Comparison of ENCODE assay signal across 15 cellular contexts in the genomic region with DNA sequence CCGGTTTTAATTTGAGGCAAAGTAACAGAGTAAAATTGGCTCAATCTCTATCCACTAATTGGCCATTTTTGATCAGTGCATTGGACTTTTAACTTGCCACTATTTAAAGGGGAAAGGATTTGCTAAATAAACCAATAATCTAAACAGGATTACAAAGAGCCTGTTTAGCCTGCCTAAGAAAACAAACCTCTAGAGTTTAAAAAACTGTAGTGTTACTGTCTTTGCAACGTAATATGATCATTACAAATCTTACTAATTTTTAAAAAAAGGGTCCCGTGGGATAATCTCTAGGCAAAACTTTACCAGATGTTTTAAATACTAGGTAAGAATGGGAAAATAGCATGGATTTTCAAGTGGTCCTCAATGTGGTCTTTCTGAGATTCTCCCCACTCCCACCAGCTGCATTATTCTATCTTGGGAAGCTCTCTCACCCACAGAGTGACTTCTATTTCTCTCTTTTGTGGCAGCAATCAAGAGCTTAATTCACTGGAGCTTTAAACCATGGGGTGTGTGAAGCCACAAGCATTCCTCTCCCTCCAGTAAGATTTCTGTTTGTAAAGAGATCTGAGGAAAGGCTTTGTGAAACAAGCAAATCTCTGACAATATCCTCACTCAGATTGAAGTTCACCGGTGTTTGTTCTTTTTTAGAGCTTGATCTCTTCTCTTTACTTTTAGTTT.
DNase-seq lines count a peak whose midpoint lies in the region; ATAC-seq and TF ChIP-seq lines count a peak whose summit lies in the region.
"Had no signal": no experiment of that assay in that cellular context is flagged by ENCODE, and none has a peak within 500 bp of the region (broad histone marks: within the 10 kb centered on the region; RNA-seq: fewer than 3 reads in every experiment).

No MANE protein-coding gene starts in this region.

- TF ChIP-seq CTCF in osteocyte (IDR thresholded peaks at IDR 0.05): no peak

- peaks cover 24% of the 10 kb centered on the region for H3K4me1 Mint-ChIP-seq in osteocyte (ENCODE audit: unreplicated experiment)

- no peaks in the 10 kb centered on the region for H3K27me3 ChIP-seq in SJSA1 (replicated peaks)
- H3K27me3 ChIP-seq: heart right ventricle had no signal

- H3K27ac ChIP-seq in SJSA1: peak overlapping the region; percentile 11; the same call in 1 of the 2 replicates
- H3K27ac ChIP-seq: RWPE1 had no signal

- H3K36me3 Mint-ChIP-seq in osteocyte (ENCODE audit: unreplicated experiment): peaks cover 6% of the 10 kb centered on the region
- H3K36me3 Mint-ChIP-seq: activated naive CD4-positive, alpha-beta T cell treated with anti-CD3 and anti-CD28 coated beads, Interleukin-2, amount 50 U/mL, for 72 hours had no signal

- peaks cover 3% of the 10 kb centered on the region for H3K9me3 Mint-ChIP-seq in osteocyte (ENCODE audit: unreplicated experiment)
- H3K9me3 Mint-ChIP-seq: activated naive CD4-positive, alpha-beta T cell treated with anti-CD3 and anti-CD28 coated beads, Interleukin-2, amount 50 U/mL, for 72 hours; CD8-positive, alpha-beta T cell had no signal

- H3K4me3 ChIP-seq in SJSA1: no peak overlapping the region
- H3K4me3 ChIP-seq: heart right ventricle had no signal

- peak; percentile 47 for DNase-seq in GM03348 (ENCODE audit: low spot score)
- peak in 1 of 2 experiments; percentile 42 for DNase-seq in SJSA1 (ENCODE audit: low read depth in 1 of 2, low spot score in 2 of 2)
- DNase-seq in glomerular visceral epithelial cell (ENCODE audit: extremely low spot score): peak; percentile 42
- no peak for DNase-seq in osteocyte (ENCODE audit: extremely low spot score, unreplicated experiment)
- no peak for DNase-seq in activated gamma-delta T cell (lab: John Stamatoyannopoulos, UW)
- no peak for DNase-seq in T-helper 1 cell
- DNase-seq: CD8-positive, alpha-beta T cell; heart right ventricle; NCI-H446 treated with DMSO at 0.1 percent for 48 hours; stimulated activated CD4-positive, alpha-beta T cell treated with anti-CD3 and anti-CD28 coated beads, Interleukin-4, amount 100 ng/mL, for 4 hours had no signal

- H3K36me3 ChIP-seq in SJSA1: no peaks in the 10 kb centered on the region

- ATAC-seq in GM21825 (IDR thresholded peaks at IDR 0.05; ENCODE audit: unreplicated experiment): no peak
- no peak for ATAC-seq in GM21576 (IDR thresholded peaks at IDR 0.05; ENCODE audit: unreplicated experiment)
- ATAC-seq: activated naive CD4-positive, alpha-beta T cell treated with anti-CD3 and anti-CD28 coated beads, Interleukin-2, amount 50 U/mL, for 72 hours; CD8-positive, alpha-beta T cell; heart right ventricle had no signal

- peaks cover 3% of the 10 kb centered on the region; the same call in 1 of the 2 replicates for H3K9me3 ChIP-seq in SJSA1 (replicated peaks)
- H3K9me3 ChIP-seq: heart right ventricle had no signal

- H3K27me3 Mint-ChIP-seq in osteocyte (ENCODE audit: unreplicated experiment): peaks cover 20% of the 10 kb centered on the region

- H3K27ac Mint-ChIP-seq in osteocyte (ENCODE audit: unreplicated experiment): peak overlapping the region; percentile 13
- H3K27ac Mint-ChIP-seq: activated naive CD4-positive, alpha-beta T cell treated with anti-CD3 and anti-CD28 coated beads, Interleukin-2, amount 50 U/mL, for 72 hours; CD8-positive, alpha-beta T cell; progenitor cell of endocrine pancreas had no signal

- peak overlapping the region; percentile 8 for H3K4me3 Mint-ChIP-seq in osteocyte (ENCODE audit: unreplicated experiment)
- H3K4me3 Mint-ChIP-seq: CD8-positive, alpha-beta T cell had no signal

- H3K4me1 ChIP-seq in SJSA1 (replicated peaks): peaks cover 11% of the 10 kb centered on the region

Comparison
In these comparisons a context has a peak if more than half of its experiments do, and no peak if none do; other contexts are left out.
1. DNase-seq: peak in GM03348 (single experiment) and glomerular visceral epithelial cell (single experiment); none in osteocyte (single experiment), activated gamma-delta T cell (single experiment) and T-helper 1 cell (0 of 5).